ENCODE assay signal across 8 cellular contexts in genomic region chr2:7430869-7431641, GRCh38.
A peak's percentile ranks its signal among the peaks of the same experiment; 100 is the strongest.
DNase-seq lines count a peak whose midpoint lies in the region; ATAC-seq, FAIRE-seq and TF ChIP-seq lines count a peak whose summit lies in the region.

No MANE protein-coding gene starts in this region.

- TF ChIP-seq CTCF in right atrium auricular region (IDR thresholded peaks at IDR 0.05), result no peak

- H3K9me3 Mint-ChIP-seq in activated T-helper 1 cell treated with anti-CD3 and anti-CD28 coated beads, Interleukin-12 subunit alpha, Interleukin-12 subunit beta, Interleukin-2, Interleukin-4 antibody, amounts not matched to agents 30 ng/mL and 10 ng/mL and 1 ng/mL, durations not matched to agents 14 hours and 24 hours and 36 hours, result peaks cover 24% of the 10 kb centered on the region

- H3K4me3 Mint-ChIP-seq in activated T-helper 1 cell treated with anti-CD3 and anti-CD28 coated beads, Interleukin-12 subunit alpha, Interleukin-12 subunit beta, Interleukin-2, Interleukin-4 antibody, amounts not matched to agents 30 ng/mL and 10 ng/mL and 1 ng/mL, durations not matched to agents 14 hours and 24 hours and 36 hours, result peak overlapping the region; percentile 75

- peak overlapping the region; percentile 97 for H3K27ac Mint-ChIP-seq in activated T-helper 1 cell treated with anti-CD3 and anti-CD28 coated beads, Interleukin-12 subunit alpha, Interleukin-12 subunit beta, Interleukin-2, Interleukin-4 antibody, amounts not matched to agents 30 ng/mL and 10 ng/mL and 1 ng/mL, durations not matched to agents 14 hours and 24 hours and 36 hours

- TF ChIP-seq POLR2A in GM12892 (IDR thresholded peaks at IDR 0.05; ENCODE audit: low read depth, low read length), result no peak

- intact Hi-C loops in activated T-helper 1 cell treated with anti-CD3 and anti-CD28 coated beads, Interleukin-12 subunit alpha, Interleukin-12 subunit beta, Interleukin-2, Interleukin-4 antibody, amounts not matched to agents 30 ng/mL and 10 ng/mL and 1 ng/mL, durations not matched to agents 14 hours and 24 hours and 36 hours (cut with micrococcal nuclease), result loop anchor here (1.0 to 2.0 kb wide), 7 partner anchors 37 to 1112 kb away; no protein-coding TSS in a partner anchor

- H3K9me3 ChIP-seq in right atrium auricular region, result peaks cover 0 to 10% of the 10 kb centered on the region in 2 donors

- H3K4me1 ChIP-seq in right atrium auricular region, result peaks cover 0 to 10% of the 10 kb centered on the region in 2 donors

- no peaks in the 10 kb centered on the region for H3K27me3 ChIP-seq in right atrium auricular region

- no peaks in the 10 kb centered on the region for H3K27me3 Mint-ChIP-seq in activated T-helper 1 cell treated with anti-CD3 and anti-CD28 coated beads, Interleukin-12 subunit alpha, Interleukin-12 subunit beta, Interleukin-2, Interleukin-4 antibody, amounts not matched to agents 30 ng/mL and 10 ng/mL and 1 ng/mL, durations not matched to agents 14 hours and 24 hours and 36 hours (ENCODE audit: insufficient read depth)

- H3K4me1 Mint-ChIP-seq in activated T-helper 1 cell treated with anti-CD3 and anti-CD28 coated beads, Interleukin-12 subunit alpha, Interleukin-12 subunit beta, Interleukin-2, Interleukin-4 antibody, amounts not matched to agents 30 ng/mL and 10 ng/mL and 1 ng/mL, durations not matched to agents 14 hours and 24 hours and 36 hours (ENCODE audit: low read depth), result peaks cover 71% of the 10 kb centered on the region

- no peak for FAIRE-seq in GM12892 (lab: Jason Lieb, UNC)

- peak; percentile 45 for DNase-seq in activated T-helper 1 cell treated with anti-CD3 and anti-CD28 coated beads, Interleukin-12 subunit alpha, Interleukin-12 subunit beta, Interleukin-2, Interleukin-4 antibody, amounts not matched to agents 30 ng/mL and 10 ng/mL and 1 ng/mL, durations not matched to agents 14 hours and 24 hours and 36 hours (ENCODE audit: low spot score)
- no peak for DNase-seq in right atrium auricular region (ENCODE audit: low spot score)
- peak; percentile 78 for DNase-seq in retina
- no peak for DNase-seq in GM12892 (ENCODE audit: insufficient read length)

- H3K36me3 Mint-ChIP-seq in activated T-helper 1 cell treated with anti-CD3 and anti-CD28 coated beads, Interleukin-12 subunit alpha, Interleukin-12 subunit beta, Interleukin-2, Interleukin-4 antibody, amounts not matched to agents 30 ng/mL and 10 ng/mL and 1 ng/mL, durations not matched to agents 14 hours and 24 hours and 36 hours (ENCODE audit: low read depth), result peaks cover 30% of the 10 kb centered on the region

- peak overlapping the region; percentile 23 to 44 for H3K4me3 ChIP-seq in right atrium auricular region

- H3K27ac ChIP-seq in right atrium auricular region, result no peak overlapping the region

- H3K36me3 ChIP-seq in right atrium auricular region, result no peaks in the 10 kb centered on the region

- ATAC-seq in GM18502 (IDR thresholded peaks at IDR 0.05; ENCODE audit: poor library complexity, unreplicated experiment), result peak; percentile 58
- ATAC-seq in HG03521 (IDR thresholded peaks at IDR 0.05; ENCODE audit: unreplicated experiment), result peak; percentile 38
- no peak for ATAC-seq in HG02571 (IDR thresholded peaks at IDR 0.05; ENCODE audit: unreplicated experiment)
- no peak for ATAC-seq in GM21786 (IDR thresholded peaks at IDR 0.05; ENCODE audit: unreplicated experiment)

Comparison
In these comparisons a context has a peak if more than half of its experiments do, and no peak if none do; other contexts are left out.
1. ATAC-seq: peak in GM18502 (single experiment) and HG03521 (single experiment); none in HG02571 (single experiment) and GM21786 (single experiment).
2. DNase-seq: peak in activated T-helper 1 cell treated with anti-CD3 and anti-CD28 coated beads, Interleukin-12 subunit alpha, Interleukin-12 subunit beta, Interleukin-2, Interleukin-4 antibody, amounts not matched to agents 30 ng/mL and 10 ng/mL and 1 ng/mL, durations not matched to agents 14 hours and 24 hours and 36 hours (single experiment) and retina (single experiment); none in right atrium auricular region (single experiment) and GM12892 (single experiment).